8 cellular contexts compared by ENCODE assay signal in the genomic region with DNA sequence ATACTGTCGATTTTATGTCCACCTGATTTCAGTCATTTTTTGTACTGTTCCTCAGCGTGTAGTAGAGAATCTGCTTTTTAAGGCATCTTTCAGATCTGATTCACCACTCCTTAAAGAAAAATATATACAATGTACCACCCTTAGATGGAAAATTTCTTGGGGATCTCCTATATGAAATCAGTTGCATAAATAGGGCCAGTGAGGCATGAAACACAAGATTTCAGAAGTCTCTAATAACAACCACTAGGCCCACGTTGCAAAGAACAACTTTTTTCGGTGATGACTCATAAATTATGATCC. TPM values are rescaled to one million over a fixed set of nuclear protein-coding genes. Genes with fewer than 3 reads are reported as not detected.
A peak's percentile ranks its signal among the peaks of the same experiment; 100 is the strongest.
DNase-seq lines count a peak whose midpoint lies in the region; ATAC-seq and TF ChIP-seq lines count a peak whose summit lies in the region.

No MANE protein-coding gene starts in this region.

- peak; percentile 63 for DNase-seq in PC-3
- no peak for DNase-seq in endodermal cell
- no peak for DNase-seq in omental fat pad (ENCODE audit: low spot score)
- no peak for DNase-seq in HPDE6-E6E7 (ENCODE audit: extremely low spot score)
- DNase-seq in amygdala (lab: John Stamatoyannopoulos, UW) = no peak
- no peak for DNase-seq in Ammon's horn (ENCODE audit: low spot score)

- H3K4me3 Mint-ChIP-seq in endodermal cell = peak overlapping the region; percentile 73

- peaks cover 34% of the 10 kb centered on the region for H3K4me1 ChIP-seq in PC-3 (ENCODE audit: insufficient read depth, low read length)
- peaks cover 5% of the 10 kb centered on the region for H3K4me1 ChIP-seq in endodermal cell (ENCODE audit: control insufficient read depth, insufficient read depth, low read length)

- H3K27me3 ChIP-seq in PC-3 (ENCODE audit: low read length) (no peaks in the 10 kb centered on the region), endodermal cell (ENCODE audit: control insufficient read depth, insufficient read depth, low read length, poor library complexity, severe bottlenecking) (peaks cover 26% of the 10 kb centered on the region)

- peaks cover 25% of the 10 kb centered on the region for H3K27me3 Mint-ChIP-seq in endodermal cell (ENCODE audit: insufficient read depth)

- H3K36me3 ChIP-seq in PC-3 (ENCODE audit: low read depth, low read length) (no peaks in the 10 kb centered on the region), endodermal cell (ENCODE audit: control insufficient read depth, insufficient read depth, low read length) (no peaks in the 10 kb centered on the region)

- ATAC-seq in GM21447 (IDR thresholded peaks at IDR 0.05; ENCODE audit: unreplicated experiment) (peak; percentile 24), PC-3 (no peak), omental fat pad (ENCODE audit: low FRiP score) (peak; percentile 20), HG03097 (IDR thresholded peaks at IDR 0.05; ENCODE audit: low FRiP score, unreplicated experiment) (no peak)

- CTCF ChIA-PET in PC-3 (lab: Charles Lee) = interaction anchor here (1.0 to 1.9 kb wide), 2 partner anchors 25 to 185 kb away, joined by 3 to 15 read pairs; no protein-coding TSS in a partner anchor

- H3K9ac ChIP-seq in PC-3 (ENCODE audit: low read length) (peak overlapping the region; percentile 70), endodermal cell (ENCODE audit: extremely low read depth, low read length, poor library complexity, severe bottlenecking) (peak overlapping the region; percentile 66)

- H3K4me3 ChIP-seq in PC-3 (ENCODE audit: low read length) (peak overlapping the region; percentile 72), endodermal cell (ENCODE audit: low read length) (peak overlapping the region; percentile 94)

- BruUV-seq in PC-3 (replicated peaks; lab: Mats Ljungman, UMichigan) = TSS peak; percentile 47

- no peaks in the 10 kb centered on the region for H3F3A ChIP-seq in PC-3 (ENCODE audit: low read length, unreplicated experiment)

- no peaks in the 10 kb centered on the region for H3K9me2 ChIP-seq in PC-3 (replicated peaks; ENCODE audit: low read length)

- H3K36me3 Mint-ChIP-seq in endodermal cell (ENCODE audit: low read depth) = no peaks in the 10 kb centered on the region

- no peaks in the 10 kb centered on the region for H3K9me3 Mint-ChIP-seq in endodermal cell

- TF ChIP-seq CTCF in PC-3 (conservative IDR thresholded peaks at IDR 0.05; ENCODE audit: low read depth, low read length) (no peak), endodermal cell (conservative IDR thresholded peaks at IDR 0.05) (no peak), omental fat pad (IDR thresholded peaks at IDR 0.05) (no peak)

- H4K20me1 ChIP-seq in PC-3 (ENCODE audit: low read length) = peaks cover 34% of the 10 kb centered on the region

- H2AFZ ChIP-seq in PC-3 (ENCODE audit: low read length) = no peak overlapping the region; the same call in 1 of the 2 replicates

- H3K4me2 ChIP-seq in PC-3 (ENCODE audit: low read length) = peak overlapping the region; percentile 77

- no peaks in the 10 kb centered on the region for H3K9me3 ChIP-seq in PC-3 (ENCODE audit: low read length)
- no peaks in the 10 kb centered on the region for H3K9me3 ChIP-seq in endodermal cell (ENCODE audit: control insufficient read depth, low read length)

- H3K27ac Mint-ChIP-seq in endodermal cell = peak overlapping the region; percentile 84

- POLR2A ChIA-PET in PC-3 (lab: Charles Lee; ENCODE audit: unreplicated experiment) = interaction anchor here (0.6 kb wide), 1 partner anchor 187 kb away, joined by 3 read pairs; no protein-coding TSS in a partner anchor

- peaks cover 31% of the 10 kb centered on the region for H3K4me1 Mint-ChIP-seq in endodermal cell

- peaks cover 59% of the 10 kb centered on the region for H3K79me2 ChIP-seq in PC-3 (ENCODE audit: low read length)

- H3K27ac ChIP-seq in PC-3 (ENCODE audit: low read length) (peak overlapping the region; percentile 42), endodermal cell (ENCODE audit: low read depth, low read length) (peak overlapping the region; percentile 21)

- WGBS in endodermal cell (ENCODE audit: insufficient coverage in 1 of 2, insufficient read length in 1 of 2), 2 experiments = 36 to 44% methylated on average over 4 of the region's 4 CpGs

- intact Hi-C loops in PC-3 (cut with micrococcal nuclease) = loop anchor here (5.0 kb wide), 1 partner anchor 128 kb away; no protein-coding TSS in a partner anchor

RNA-seq across cellular contexts. Expression of a gene that starts 1.4 kb away (rescaled TPM):
- total RNA-seq in PC-3 (2014; rRNA removed) = 24.2 and 28.7 TPM in 2 replicates
- total RNA-seq in endodermal cell = 10 to 100 TPM; 18.9 to 23.2 TPM
- 18.8 TPM for polyA plus RNA-seq in endodermal cell (2013, experiment 1 of 2)
- 18.2 TPM for polyA plus RNA-seq in endodermal cell (2013, experiment 2 of 2)
- total RNA-seq in omental fat pad = 10 to 100 TPM; 22.5 to 42.3 (median 31.4) TPM

Comparison
In these comparisons a context has a peak if more than half of its experiments do, and no peak if none do; other contexts are left out.
1. ATAC-seq: peak in GM21447 (single experiment) and omental fat pad (single experiment); none in PC-3 (single experiment) and HG03097 (single experiment).